ENCODE assay signal across 8 cellular contexts in the genomic region with DNA sequence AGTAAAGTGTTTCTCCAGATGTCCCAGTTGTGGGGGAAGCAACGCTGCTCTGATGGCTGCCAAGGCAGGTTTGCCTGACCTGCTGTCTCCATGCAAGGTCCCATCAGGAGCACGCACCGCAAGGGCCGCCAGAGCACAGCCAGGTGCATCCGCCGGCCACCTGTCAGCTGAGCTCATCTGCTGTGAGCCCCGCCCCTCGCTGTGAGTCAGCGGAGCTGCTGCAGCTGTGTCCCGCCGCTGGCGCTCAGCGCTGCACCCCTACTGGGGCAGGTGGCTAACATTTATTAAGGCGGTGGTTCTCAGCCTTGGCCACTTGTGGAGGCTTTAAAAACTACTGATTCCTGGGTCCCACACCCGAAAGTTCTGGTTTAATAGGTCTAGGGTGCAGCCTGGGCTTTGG.
DNase-seq lines count a peak whose midpoint lies in the region; ATAC-seq and TF ChIP-seq lines count a peak whose summit lies in the region.

No MANE protein-coding gene starts in this region.

- H3K4me3 Mint-ChIP-seq in activated naive CD4-positive, alpha-beta T cell treated with anti-CD3 and anti-CD28 coated beads for 36 hours: no peak overlapping the region
- H3K4me3 Mint-ChIP-seq in memory B cell: peak overlapping the region; percentile 47

- no peak overlapping the region for H3K27ac ChIP-seq in upper lobe of left lung

- no peaks in the 10 kb centered on the region for H3K9me3 ChIP-seq in NT2/D1 (ENCODE audit: insufficient read depth, low read length)
- H3K9me3 ChIP-seq in upper lobe of left lung: no peaks in the 10 kb centered on the region

- DNase-seq in NT2/D1 (ENCODE audit: low read depth, low spot score) (peak; percentile 46), memory B cell (ENCODE audit: low spot score in 2 of 2) (peak; percentile 45 to 69), upper lobe of left lung (peak; percentile 37 to 86)
- DNase-seq in activated naive CD4-positive, alpha-beta T cell treated with anti-CD3 and anti-CD28 coated beads for 36 hours: peak; percentile 64

- H3K27ac Mint-ChIP-seq in activated naive CD4-positive, alpha-beta T cell treated with anti-CD3 and anti-CD28 coated beads for 36 hours: no peak overlapping the region
- peak overlapping the region; percentile 0 for H3K27ac Mint-ChIP-seq in memory B cell

- H3K4me3 ChIP-seq in NT2/D1 (ENCODE audit: insufficient read length, low read depth) (no peak overlapping the region), upper lobe of left lung (no peak overlapping the region)

- TF ChIP-seq CTCF in upper lobe of left lung (IDR thresholded peaks at IDR 0.05): no peak

- ATAC-seq in GM18502 (IDR thresholded peaks at IDR 0.05; ENCODE audit: poor library complexity, unreplicated experiment): peak; percentile 92
- peak; percentile 89 for ATAC-seq in HG03095 (IDR thresholded peaks at IDR 0.05; ENCODE audit: unreplicated experiment)
- peak; percentile 99 for ATAC-seq in memory B cell (ENCODE audit: low read depth)
- peak; percentile 20 to 33 for ATAC-seq in upper lobe of left lung (ENCODE audit: low FRiP score in 2 of 2)
- ATAC-seq in HG03045 (IDR thresholded peaks at IDR 0.05; ENCODE audit: unreplicated experiment): no peak
- ATAC-seq in GM21360 (IDR thresholded peaks at IDR 0.05; ENCODE audit: unreplicated experiment): no peak

- no peak for TF ChIP-seq POLR2A in upper lobe of left lung (IDR thresholded peaks at IDR 0.05)

- no peaks in the 10 kb centered on the region for H3K4me1 Mint-ChIP-seq in activated naive CD4-positive, alpha-beta T cell treated with anti-CD3 and anti-CD28 coated beads for 36 hours (ENCODE audit: low read depth)
- H3K4me1 Mint-ChIP-seq in memory B cell: peaks cover 14% of the 10 kb centered on the region

- H3K27me3 ChIP-seq in NT2/D1 (ENCODE audit: insufficient read depth, insufficient read length): no peaks in the 10 kb centered on the region
- H3K27me3 ChIP-seq in upper lobe of left lung: no peaks in the 10 kb centered on the region

- no peaks in the 10 kb centered on the region for H3K9me3 Mint-ChIP-seq in activated naive CD4-positive, alpha-beta T cell treated with anti-CD3 and anti-CD28 coated beads for 36 hours
- no peaks in the 10 kb centered on the region for H3K9me3 Mint-ChIP-seq in memory B cell

- peaks cover 13% of the 10 kb centered on the region for H3K27me3 Mint-ChIP-seq in activated naive CD4-positive, alpha-beta T cell treated with anti-CD3 and anti-CD28 coated beads for 36 hours (ENCODE audit: low read depth)
- no peaks in the 10 kb centered on the region for H3K27me3 Mint-ChIP-seq in memory B cell

- H3K36me3 ChIP-seq in NT2/D1 (ENCODE audit: insufficient read depth, insufficient read length, low read length) (no peaks in the 10 kb centered on the region), upper lobe of left lung (no peaks in the 10 kb centered on the region)

- WGBS in upper lobe of left lung, 2 donors: 26 to 36% methylated on average over 3 to 15 of the region's 15 CpGs

- H3K9ac ChIP-seq in NT2/D1 (ENCODE audit: insufficient read length, low read depth): no peak overlapping the region

- H3K4me1 ChIP-seq in NT2/D1 (ENCODE audit: insufficient read depth, insufficient read length) (peaks cover 6% of the 10 kb centered on the region), upper lobe of left lung (no peaks in the 10 kb centered on the region)

- intact Hi-C loops in activated naive CD4-positive, alpha-beta T cell treated with anti-CD3 and anti-CD28 coated beads for 36 hours (cut with micrococcal nuclease): no loop called here

- H3K36me3 Mint-ChIP-seq in activated naive CD4-positive, alpha-beta T cell treated with anti-CD3 and anti-CD28 coated beads for 36 hours (ENCODE audit: low read depth): no peaks in the 10 kb centered on the region
- peaks cover 8% of the 10 kb centered on the region for H3K36me3 Mint-ChIP-seq in memory B cell

- no peak for TF ChIP-seq EP300 in upper lobe of left lung (IDR thresholded peaks at IDR 0.05)

- CTCF ChIA-PET in activated naive CD4-positive, alpha-beta T cell treated with anti-CD3 and anti-CD28 coated beads for 36 hours (lab: Charles Lee): interaction anchor here (0.6 kb wide), 1 partner anchor 1652 kb away, joined by 3 read pairs; no protein-coding TSS in a partner anchor

Comparison
In these comparisons a context has a peak if more than half of its experiments do, and no peak if none do; other contexts are left out.
1. ATAC-seq: peak in GM18502 (single experiment), HG03095 (single experiment), memory B cell (single experiment) and upper lobe of left lung (2 of 2); none in HG03045 (single experiment) and GM21360 (single experiment).
2. Peak in every context shown above with its lines, with median percentiles within 50 percentile points of each other: DNase-seq.